8 cellular contexts compared by ENCODE assay signal in the genomic region with DNA sequence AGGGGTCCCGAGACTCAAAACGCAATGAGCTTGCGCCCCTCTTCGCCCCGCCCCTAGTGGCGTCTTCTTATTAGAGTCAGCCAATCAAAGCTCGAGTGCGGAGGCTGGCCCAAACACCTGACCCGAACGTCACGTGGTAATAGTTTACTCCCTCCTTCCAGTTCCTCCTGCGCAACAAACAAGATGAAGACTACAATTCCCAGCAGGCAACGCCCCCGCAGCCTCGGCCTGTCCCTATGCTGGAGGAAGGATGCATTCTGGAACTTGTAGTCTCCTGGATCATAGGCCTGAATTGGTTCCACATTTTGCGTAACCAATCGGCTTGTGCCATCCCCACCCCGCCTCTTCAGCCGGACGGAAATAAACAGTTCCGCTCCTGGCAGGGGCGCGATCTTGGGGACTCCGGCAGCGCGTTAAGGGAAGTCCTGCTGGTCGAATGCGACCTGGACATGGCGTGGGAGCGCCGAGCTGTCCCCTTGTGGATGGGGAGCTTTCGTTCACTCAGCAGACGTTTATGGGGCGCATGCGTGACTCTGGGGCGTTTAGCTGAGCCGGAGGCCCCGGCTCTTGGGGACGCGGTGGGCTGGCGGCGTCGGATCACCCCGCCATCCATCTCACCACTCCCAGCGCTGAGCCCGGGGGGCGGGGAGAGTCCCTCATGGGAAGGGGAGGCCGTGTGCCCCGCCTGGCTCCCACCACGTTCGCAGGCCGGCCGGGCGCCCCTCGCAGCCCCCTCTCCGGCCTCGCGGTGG. TPM values are rescaled to one million over a fixed set of nuclear protein-coding genes. Genes with fewer than 3 reads are reported as not detected.
DNase-seq lines count a peak whose midpoint lies in the region; ATAC-seq, FAIRE-seq and TF ChIP-seq lines count a peak whose summit lies in the region.

A gene (minus strand): TSS at position 26 of the 752 bp plus-strand sequence. CDS start 38 bp downstream, outside the sequence.

- peaks cover 37% of the 10 kb centered on the region for H3K4me1 Mint-ChIP-seq in activated CD4-positive, alpha-beta T cell treated with anti-CD3 and anti-CD28 coated beads for 36 hours

- H3K27me3 ChIP-seq in BLaER1, result no peaks in the 10 kb centered on the region

- intact Hi-C loops in activated CD4-positive, alpha-beta T cell treated with anti-CD3 and anti-CD28 coated beads for 36 hours (cut with DNase I, micrococcal nuclease), result loop anchor here (1.0 to 10.0 kb wide), 21 partner anchors 11 to 591 kb away; a partner anchor contains a TSS

- H3K27ac Mint-ChIP-seq in activated CD4-positive, alpha-beta T cell treated with anti-CD3 and anti-CD28 coated beads for 36 hours, result peak within 1 kb of the TSS; percentile 86

- H3K4me2 ChIP-seq in BLaER1, result peak within 1 kb of the TSS; percentile 95

- no peak within 1 kb of the TSS for H3K4me3 Mint-ChIP-seq in activated CD4-positive, alpha-beta T cell treated with anti-CD3 and anti-CD28 coated beads for 36 hours

- DNase-seq in GM19239 (ENCODE audit: insufficient read length, low spot score) (peak; percentile 92), NCI-H524 (lab: John Stamatoyannopoulos, UW) (peak; percentile 100), choroid plexus epithelial cell (ENCODE audit: low read depth) (peak; percentile 100), kidney glomerular epithelial cell (lab: John Stamatoyannopoulos, UW) (peak; percentile 99)
- DNase-seq in activated CD4-positive, alpha-beta T cell treated with anti-CD3 and anti-CD28 coated beads for 36 hours, result peak; percentile 99
- peak; percentile 87 to 94 for DNase-seq in stimulated activated CD4-positive, alpha-beta T cell treated with anti-CD3 and anti-CD28 coated beads, Interleukin-1b, Interleukin-23, amount 100 ng/mL, for 1 hour (ENCODE audit: low read depth in 2 of 2)

- TF ChIP-seq CTCF in choroid plexus epithelial cell (conservative IDR thresholded peaks at IDR 0.05; ENCODE audit: low read depth, low read length), result peak; percentile 12

- H3K9ac ChIP-seq in BLaER1, result peak within 1 kb of the TSS; percentile 98

- no peaks in the 10 kb centered on the region for H3K9me3 ChIP-seq in BLaER1

- FAIRE-seq in GM19239 (lab: Jason Lieb, UNC), result peak; percentile 98

- POLR2A ChIA-PET in activated CD4-positive, alpha-beta T cell treated with anti-CD3 and anti-CD28 coated beads for 36 hours (lab: Charles Lee), result interaction anchor here (0.5 to 3.0 kb wide), 14 partner anchors 9 to 102 kb away, joined by 3 to 25 read pairs (median 4); a partner anchor contains a TSS

- no peaks in the 10 kb centered on the region for H3K9me3 Mint-ChIP-seq in activated CD4-positive, alpha-beta T cell treated with anti-CD3 and anti-CD28 coated beads for 36 hours (ENCODE audit: low read depth)

- H3K36me3 Mint-ChIP-seq in activated CD4-positive, alpha-beta T cell treated with anti-CD3 and anti-CD28 coated beads for 36 hours (ENCODE audit: low read depth), result peaks cover 1% of the 10 kb centered on the region

- H4K20me1 ChIP-seq in BLaER1, result peaks cover 13% of the 10 kb centered on the region; the same call in 1 of the 2 replicates

- peaks cover 45% of the 10 kb centered on the region for H3K4me1 ChIP-seq in BLaER1

- H3K36me3 ChIP-seq in BLaER1, result peaks cover 25% of the 10 kb centered on the region

- CTCF ChIA-PET in activated CD4-positive, alpha-beta T cell treated with anti-CD3 and anti-CD28 coated beads for 36 hours (lab: Charles Lee), result interaction anchor here (0.5 to 2.4 kb wide), 25 partner anchors 8 to 652 kb away, joined by 3 to 17 read pairs (median 4); a partner anchor contains a TSS

- peak within 1 kb of the TSS; percentile 88 for H3K4me3 ChIP-seq in BLaER1
- peak within 1 kb of the TSS; percentile 77 for H3K4me3 ChIP-seq in choroid plexus epithelial cell (ENCODE audit: low read depth, low read length)

- H3K27me3 Mint-ChIP-seq in activated CD4-positive, alpha-beta T cell treated with anti-CD3 and anti-CD28 coated beads for 36 hours, result no peaks in the 10 kb centered on the region

- peak within 1 kb of the TSS; percentile 97 for H3K27ac ChIP-seq in BLaER1

- peak; percentile 78 for ATAC-seq in HG03457 (IDR thresholded peaks at IDR 0.05; ENCODE audit: unreplicated experiment)
- peak; percentile 95 for ATAC-seq in activated CD4-positive, alpha-beta T cell treated with anti-CD3 and anti-CD28 coated beads for 36 hours

RNA-seq across cellular contexts. Expression of the gene that starts here (rescaled TPM):
- total RNA-seq in activated CD4-positive, alpha-beta T cell treated with anti-CD3 and anti-CD28 coated beads for 36 hours, result 10 to 100 TPM; 68.7 to 74.1 TPM

Comparison
In these comparisons a context has a peak if more than half of its experiments do, and no peak if none do; other contexts are left out.
1. Peak in every context shown above with its lines: DNase-seq, ATAC-seq, H3K4me3 ChIP-seq and H3K27ac ChIP-seq.